ENCODE assay signal across 10 cellular contexts in the genomic region with DNA sequence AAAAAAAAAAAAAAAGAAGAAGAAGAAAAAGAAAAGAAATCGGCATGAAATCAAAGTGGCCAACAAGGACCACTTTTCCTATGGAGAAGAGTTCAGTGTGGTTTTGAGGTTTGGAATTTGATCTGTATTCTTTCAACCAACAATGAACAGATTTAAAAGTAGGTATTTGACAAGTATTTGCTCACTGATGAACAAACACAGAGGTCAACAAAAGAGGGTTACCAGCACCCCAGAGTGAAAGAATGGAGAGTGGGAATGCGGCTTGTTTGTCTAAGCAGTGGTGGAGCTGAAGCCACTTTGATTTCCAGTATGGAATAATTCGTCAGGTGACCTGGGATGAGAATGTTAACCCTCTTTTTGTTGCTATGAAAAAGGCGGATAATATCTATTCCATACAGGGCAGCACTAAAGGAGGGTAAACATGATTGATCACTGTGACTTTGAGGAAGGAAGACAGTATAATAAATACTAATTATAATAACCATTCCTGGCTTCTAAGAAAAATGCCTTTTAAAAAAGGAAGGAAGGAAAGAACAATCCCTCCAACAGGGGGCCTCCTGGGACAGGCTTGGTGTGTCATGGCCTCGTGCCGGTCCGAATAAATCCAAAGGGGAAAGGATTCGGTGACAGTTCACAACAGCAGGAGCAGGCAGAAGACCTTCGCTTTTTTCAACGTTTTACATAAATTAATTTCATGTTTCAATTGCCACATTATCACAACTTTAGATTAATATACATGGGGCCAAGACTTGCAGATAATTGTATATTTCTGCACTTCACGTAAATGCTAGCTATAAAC. TPM values are rescaled to one million over a fixed set of nuclear protein-coding genes. Genes with fewer than 3 reads are reported as not detected.
A peak's percentile ranks its signal among the peaks of the same experiment; 100 is the strongest.
DNase-seq lines count a peak whose midpoint lies in the region; ATAC-seq and TF ChIP-seq lines count a peak whose summit lies in the region.
"Had no signal": no experiment of that assay in that cellular context is flagged by ENCODE, and none has a peak within 500 bp of the region (broad histone marks: within the 10 kb centered on the region; RNA-seq: fewer than 3 reads in every experiment).

No MANE protein-coding gene starts in this region.

- H3K27ac Mint-ChIP-seq in T-helper 2 cell treated with Interferon-gamma antibody and Interleukin-4, amounts not matched to agents 5 μg/mL and 100 μg/mL, for 36 hours: no peak overlapping the region

- H3K27me3 ChIP-seq in A673 (replicated peaks; ENCODE audit: insufficient read depth, low read depth, low read length, poor library complexity) (no peaks in the 10 kb centered on the region), SJCRH30 (no peaks in the 10 kb centered on the region), heart right ventricle (peaks cover 0 to 71% (median 50%) of the 10 kb centered on the region in 7 donors)
- H3K27me3 ChIP-seq: ovary had no signal

- H3K27ac ChIP-seq in A673 (ENCODE audit: low read depth, low read length, poor library complexity, severe bottlenecking): no peak overlapping the region
- H3K27ac ChIP-seq in SJCRH30: no peak overlapping the region
- H3K27ac ChIP-seq in heart right ventricle: no peak overlapping the region
- H3K27ac ChIP-seq: ovary had no signal

- TF ChIP-seq CTCF in A673 (conservative IDR thresholded peaks at IDR 0.05; ENCODE audit: low read depth, low read length) (peak; percentile 61), heart right ventricle (IDR thresholded peaks at IDR 0.05) (peak in 7 of 9 donors; percentile 38 to 63 (median 52))

- no peaks in the 10 kb centered on the region for H3K9me3 Mint-ChIP-seq in T-helper 2 cell treated with Interferon-gamma antibody and Interleukin-4, amounts not matched to agents 5 μg/mL and 100 μg/mL, for 36 hours

- peak; percentile 55 for DNase-seq in A673 (ENCODE audit: low spot score)
- DNase-seq in HCEC 1CT: peak; percentile 64
- peak; percentile 41 to 55 for DNase-seq in SJCRH30
- peak in 1 of 2 donors; percentile 36 for DNase-seq in heart right ventricle
- DNase-seq in T-helper 2 cell treated with Interferon-gamma antibody and Interleukin-4, amounts not matched to agents 5 μg/mL and 100 μg/mL, for 36 hours (ENCODE audit: low spot score): no peak
- DNase-seq: Karpas-422, ovary had no signal

- H3K27me3 Mint-ChIP-seq in T-helper 2 cell treated with Interferon-gamma antibody and Interleukin-4, amounts not matched to agents 5 μg/mL and 100 μg/mL, for 36 hours (ENCODE audit: low read depth): peaks cover 16% of the 10 kb centered on the region

- H3K4me3 Mint-ChIP-seq in T-helper 2 cell treated with Interferon-gamma antibody and Interleukin-4, amounts not matched to agents 5 μg/mL and 100 μg/mL, for 36 hours: no peak overlapping the region

- WGBS in heart right ventricle, 2 donors: 37 to 38% methylated on average over 11 of the region's 11 CpGs

- H3K9me3 ChIP-seq in A673 (ENCODE audit: low read depth, low read length, poor library complexity, severe bottlenecking) (no peaks in the 10 kb centered on the region), SJCRH30 (replicated peaks) (no peaks in the 10 kb centered on the region; the same call in 1 of the 2 replicates), heart right ventricle (no peaks in the 10 kb centered on the region)
- H3K9me3 ChIP-seq: ovary had no signal

- no peaks in the 10 kb centered on the region for H3K4me1 Mint-ChIP-seq in T-helper 2 cell treated with Interferon-gamma antibody and Interleukin-4, amounts not matched to agents 5 μg/mL and 100 μg/mL, for 36 hours (ENCODE audit: low read depth)

- CTCF ChIA-PET in A673 (lab: Charles Lee): no interaction called here

- no TSS peak for BruUV-seq in A673 (replicated peaks; lab: Mats Ljungman, UMichigan)

- POLR2A ChIA-PET in A673 (lab: Charles Lee; ENCODE audit: low non-redundant PET): no interaction called here

- H3K4me3 ChIP-seq in A673 (ENCODE audit: low read depth, low read length, poor library complexity, severe bottlenecking): no peak overlapping the region
- no peak overlapping the region for H3K4me3 ChIP-seq in SJCRH30
- H3K4me3 ChIP-seq in heart right ventricle: no peak overlapping the region
- H3K4me3 ChIP-seq: ovary had no signal

- no peaks in the 10 kb centered on the region for H3K36me3 Mint-ChIP-seq in T-helper 2 cell treated with Interferon-gamma antibody and Interleukin-4, amounts not matched to agents 5 μg/mL and 100 μg/mL, for 36 hours (ENCODE audit: low read depth)

- H3K36me3 ChIP-seq in A673 (ENCODE audit: insufficient read depth, low read length, poor library complexity, severe bottlenecking): no peaks in the 10 kb centered on the region
- H3K36me3 ChIP-seq in SJCRH30: no peaks in the 10 kb centered on the region
- H3K36me3 ChIP-seq in heart right ventricle: no peaks in the 10 kb centered on the region
- H3K36me3 ChIP-seq: ovary had no signal

- intact Hi-C loops in A673 (cut with micrococcal nuclease; ENCODE audit: unreplicated experiment): loop anchor here (5.0 kb wide), 1 partner anchor 36 kb away; a partner anchor contains a TSS
- intact Hi-C loops in heart right ventricle (cut with DNase I): loop anchor here in 2 of 10 donors (5.0 kb wide), 2 partner anchors 256 to 266 kb away; no protein-coding TSS in a partner anchor

- peak in 2 of 8 donors; percentile 47 to 63 for ATAC-seq in heart right ventricle
- ATAC-seq in HG03457 (IDR thresholded peaks at IDR 0.05; ENCODE audit: unreplicated experiment): no peak
- no peak for ATAC-seq in GM19351 (IDR thresholded peaks at IDR 0.05; ENCODE audit: unreplicated experiment)
- no peak for ATAC-seq in HG02884 (IDR thresholded peaks at IDR 0.05; ENCODE audit: unreplicated experiment)

- H3K4me1 ChIP-seq in A673 (ENCODE audit: insufficient read depth, low read length, poor library complexity, severe bottlenecking) (peaks cover 30% of the 10 kb centered on the region), SJCRH30 (no peaks in the 10 kb centered on the region; the same call in 1 of the 2 replicates), heart right ventricle (peaks cover 0 to 4% (median 0%) of the 10 kb centered on the region in 9 donors)

RNA-seq across cellular contexts. Expression of a gene that starts 37.2 kb away (rescaled TPM):
- total RNA-seq in A673 (2021) (42.7 and 49.1 TPM in 2 replicates), heart right ventricle (under 1 TPM in 2 of 10 donors, not detected in 8; 0.15 to 0.16 TPM)
- 0.06 TPM in 1 of 2 replicates, not detected in the other for total RNA-seq in SJCRH30 (2014; rRNA removed; shearing (Covaris generic))
- under 1 TPM in 1 of 2 donors, not detected in 1; 0.01 TPM for polyA plus RNA-seq in heart right ventricle

Comparison
In these comparisons a context has a peak if more than half of its experiments do, and no peak if none do; other contexts are left out.
1. RNA of a gene that starts 37.2 kb away (total RNA-seq): 42.7 to 49.1 TPM in A673; 0.06 TPM in SJCRH30 and 0.15 to 0.16 TPM in heart right ventricle; every median in the first group is over 10 times any median in the second.